ENCODE assay signal across 11 cellular contexts in genomic region chr13:109156181-109156935, GRCh38.
DNase-seq lines count a peak whose midpoint lies in the region; ATAC-seq, FAIRE-seq and TF ChIP-seq lines count a peak whose summit lies in the region.
"Had no signal": no experiment of that assay in that cellular context is flagged by ENCODE, and none has a peak within 500 bp of the region (broad histone marks: within the 10 kb centered on the region; RNA-seq: fewer than 3 reads in every experiment).

No MANE protein-coding gene starts in this region.

- H3K4me3 Mint-ChIP-seq in mesothelial cell of epicardium: no peak overlapping the region
- H3K4me3 Mint-ChIP-seq in activated T-cell treated with anti-CD3 and anti-CD28 coated beads, Interleukin-2, amount 50 U/mL, for 72 hours: no peak overlapping the region
- H3K4me3 Mint-ChIP-seq in endodermal cell: no peak overlapping the region
- H3K4me3 Mint-ChIP-seq: B cell; effector memory CD8-positive, alpha-beta T cell had no signal

- no peak for TF ChIP-seq POLR2A in A549 (IDR thresholded peaks at IDR 0.05; ENCODE audit: low read length)

- no peaks in the 10 kb centered on the region for H3K36me3 ChIP-seq in endodermal cell (ENCODE audit: control insufficient read depth, insufficient read depth, low read length)

- no peak for FAIRE-seq in A549 (lab: Jason Lieb, UNC)

- WGBS in A549 (ENCODE audit: missing lambda C conversion rate): 2% methylated on average over 16 of the region's 16 CpGs
- WGBS in endodermal cell (ENCODE audit: insufficient coverage in 1 of 2, insufficient read length in 1 of 2), 2 experiments: 93 to 94% methylated on average over 11 to 16 of the region's 16 CpGs

- H3K4me1 Mint-ChIP-seq in mesothelial cell of epicardium: peaks cover 45% of the 10 kb centered on the region
- peaks cover 12% of the 10 kb centered on the region for H3K4me1 Mint-ChIP-seq in activated T-cell treated with anti-CD3 and anti-CD28 coated beads, Interleukin-2, amount 50 U/mL, for 72 hours (ENCODE audit: low read depth)
- H3K4me1 Mint-ChIP-seq in endodermal cell: peaks cover 40% of the 10 kb centered on the region

- H3K4me1 ChIP-seq in A549 (peaks cover 85% of the 10 kb centered on the region), endodermal cell (ENCODE audit: control insufficient read depth, insufficient read depth, low read length) (peaks cover 3% of the 10 kb centered on the region)

- CTCF ChIA-PET in A549 (lab: Yijun Ruan, JAX): interaction anchor here (1.5 to 1.9 kb wide), 3 partner anchors 10 to 627 kb away, joined by 4 to 6 read pairs (median 5); no protein-coding TSS in a partner anchor

- no peak for TF ChIP-seq EP300 in A549 (IDR thresholded peaks at IDR 0.05)

- POLR2A ChIA-PET in A549 (lab: Yijun Ruan, JAX): no interaction called here

- H3K9ac ChIP-seq in endodermal cell (ENCODE audit: extremely low read depth, low read length, poor library complexity, severe bottlenecking): no peak overlapping the region

- ATAC-seq in A549: peak; percentile 74 to 79
- no peak for ATAC-seq in activated T-cell treated with anti-CD3 and anti-CD28 coated beads, Interleukin-2, amount 50 U/mL, for 72 hours (replicated peaks in 1 of 2)
- ATAC-seq in GM19023 (IDR thresholded peaks at IDR 0.05; ENCODE audit: unreplicated experiment): no peak
- ATAC-seq: effector memory CD8-positive, alpha-beta T cell had no signal

- H3K4me3 ChIP-seq in A549: no peak overlapping the region; the same call in 2 of the 3 replicates
- peak overlapping the region in 16 of 59 donors; percentile 1 to 39 (median 16) for H3K4me3 ChIP-seq in dorsolateral prefrontal cortex
- H3K4me3 ChIP-seq in endodermal cell (ENCODE audit: low read length): no peak overlapping the region

- H3K27me3 Mint-ChIP-seq in mesothelial cell of epicardium (ENCODE audit: low read depth) (peaks cover 1% of the 10 kb centered on the region), endodermal cell (ENCODE audit: insufficient read depth) (peaks cover 2% of the 10 kb centered on the region)
- H3K27me3 Mint-ChIP-seq in activated T-cell treated with anti-CD3 and anti-CD28 coated beads, Interleukin-2, amount 50 U/mL, for 72 hours (ENCODE audit: low read depth): peaks cover 47% of the 10 kb centered on the region

- H3K27ac Mint-ChIP-seq in mesothelial cell of epicardium (peak overlapping the region; percentile 95), endodermal cell (no peak overlapping the region)
- no peak overlapping the region for H3K27ac Mint-ChIP-seq in activated T-cell treated with anti-CD3 and anti-CD28 coated beads, Interleukin-2, amount 50 U/mL, for 72 hours
- H3K27ac Mint-ChIP-seq: B cell; effector memory CD8-positive, alpha-beta T cell had no signal

- intact Hi-C loops in dorsolateral prefrontal cortex (cut with DNase I): loop anchor here in 1 of 2 donors (5.0 kb wide), 1 partner anchor 626 kb away; no protein-coding TSS in a partner anchor

- H3K27ac ChIP-seq in A549: peak overlapping the region; percentile 92 to 95
- peak overlapping the region in 52 of 59 donors; percentile 30 to 91 (median 72) for H3K27ac ChIP-seq in dorsolateral prefrontal cortex
- H3K27ac ChIP-seq in endodermal cell (ENCODE audit: low read depth, low read length): no peak overlapping the region

- H3K9me3 Mint-ChIP-seq in mesothelial cell of epicardium (no peaks in the 10 kb centered on the region), endodermal cell (no peaks in the 10 kb centered on the region)
- no peaks in the 10 kb centered on the region for H3K9me3 Mint-ChIP-seq in activated T-cell treated with anti-CD3 and anti-CD28 coated beads, Interleukin-2, amount 50 U/mL, for 72 hours

- TF ChIP-seq CTCF in A549 (IDR thresholded peaks at IDR 0.05): no peak
- no peak for TF ChIP-seq CTCF in dorsolateral prefrontal cortex (IDR thresholded peaks at IDR 0.05 in 54 of 56, conservative IDR thresholded peaks at IDR 0.05 in 2 of 56; ENCODE audit: low read depth in 1 of 56, partially characterized antibody in 56 of 56)
- no peak for TF ChIP-seq CTCF in mesothelial cell of epicardium (IDR thresholded peaks at IDR 0.05; ENCODE audit: unreplicated experiment)
- no peak for TF ChIP-seq CTCF in endodermal cell (conservative IDR thresholded peaks at IDR 0.05)

- DNase-seq in A549 (ENCODE audit: low read depth in 1 of 2, low spot score in 1 of 2) (peak in 1 of 2 experiments; percentile 54), M059J (ENCODE audit: low read depth) (peak; percentile 82), dorsolateral prefrontal cortex (peak in 2 of 10 donors; percentile 66 to 70), mesothelial cell of epicardium (ENCODE audit: low spot score in 2 of 2, unreplicated experiment in 2 of 2) (no peak), GF-D8 (lab: John Stamatoyannopoulos, UW) (no peak), endodermal cell (no peak)
- no peak for DNase-seq in activated T-cell treated with anti-CD3 and anti-CD28 coated beads, Interleukin-2, amount 50 U/mL, for 72 hours
- DNase-seq: effector memory CD8-positive, alpha-beta T cell; NCI-H774 had no signal

- no peaks in the 10 kb centered on the region for H3K36me3 Mint-ChIP-seq in mesothelial cell of epicardium
- H3K36me3 Mint-ChIP-seq in activated T-cell treated with anti-CD3 and anti-CD28 coated beads, Interleukin-2, amount 50 U/mL, for 72 hours (ENCODE audit: insufficient read depth in 2 of 2): no peaks in the 10 kb centered on the region
- H3K36me3 Mint-ChIP-seq in endodermal cell (ENCODE audit: low read depth): no peaks in the 10 kb centered on the region

- no peaks in the 10 kb centered on the region for H3K9me3 ChIP-seq in A549
- no peaks in the 10 kb centered on the region for H3K9me3 ChIP-seq in endodermal cell (ENCODE audit: control insufficient read depth, low read length)

- H3K4me2 ChIP-seq in A549: peak overlapping the region; percentile 85

- H3K27me3 ChIP-seq in dorsolateral prefrontal cortex: no peaks in the 10 kb centered on the region
- no peaks in the 10 kb centered on the region for H3K27me3 ChIP-seq in endodermal cell (ENCODE audit: control insufficient read depth, insufficient read depth, low read length, poor library complexity, severe bottlenecking)

- TF ChIP-seq RAD21 in A549 (conservative IDR thresholded peaks at IDR 0.05 in 1 of 2, IDR thresholded peaks at IDR 0.05 in 1 of 2): 0 out of 5 replicates have a peak, but pooled peaks of 1 of the 2 experiments have one; percentile 2

TF ChIP-seq in A549, 52 proteins besides CTCF, POLR2A, EP300 and RAD21:
- TF ChIP-seq FOSL2 (IDR thresholded peaks at IDR 0.05) (peak; percentile 38), FOSL2 (CRISPR knock-in tag; IDR thresholded peaks at IDR 0.05) (peak; percentile 73), GATA3 (IDR thresholded peaks at IDR 0.05; ENCODE audit: borderline replicate concordance) (peak; percentile 57; the same call in 1 of the 2 replicates), CEBPB (IDR thresholded peaks at IDR 0.05) (peak in 1 of 2 experiments; percentile 48; a peak in 1 of 4 replicates), PBX3 (IDR thresholded peaks at IDR 0.05) (no peak), HMGXB4 (CRISPR knock-in tag; IDR thresholded peaks at IDR 0.05; ENCODE audit: borderline replicate concordance) (no peak), JUNB (IDR thresholded peaks at IDR 0.05) (peak; percentile 60; the same call in 1 of the 2 replicates), JUN (IDR thresholded peaks at IDR 0.05) (peak in 1 of 2 experiments; percentile 54; a peak in 2 of 5 replicates)

Comparison
In these comparisons a context has a peak if more than half of its experiments do, and no peak if none do; other contexts are left out.
1. ATAC-seq: peak in A549 (2 of 2); none in activated T-cell treated with anti-CD3 and anti-CD28 coated beads, Interleukin-2, amount 50 U/mL, for 72 hours (0 of 2) and GM19023 (single experiment).